In the genomic region with DNA sequence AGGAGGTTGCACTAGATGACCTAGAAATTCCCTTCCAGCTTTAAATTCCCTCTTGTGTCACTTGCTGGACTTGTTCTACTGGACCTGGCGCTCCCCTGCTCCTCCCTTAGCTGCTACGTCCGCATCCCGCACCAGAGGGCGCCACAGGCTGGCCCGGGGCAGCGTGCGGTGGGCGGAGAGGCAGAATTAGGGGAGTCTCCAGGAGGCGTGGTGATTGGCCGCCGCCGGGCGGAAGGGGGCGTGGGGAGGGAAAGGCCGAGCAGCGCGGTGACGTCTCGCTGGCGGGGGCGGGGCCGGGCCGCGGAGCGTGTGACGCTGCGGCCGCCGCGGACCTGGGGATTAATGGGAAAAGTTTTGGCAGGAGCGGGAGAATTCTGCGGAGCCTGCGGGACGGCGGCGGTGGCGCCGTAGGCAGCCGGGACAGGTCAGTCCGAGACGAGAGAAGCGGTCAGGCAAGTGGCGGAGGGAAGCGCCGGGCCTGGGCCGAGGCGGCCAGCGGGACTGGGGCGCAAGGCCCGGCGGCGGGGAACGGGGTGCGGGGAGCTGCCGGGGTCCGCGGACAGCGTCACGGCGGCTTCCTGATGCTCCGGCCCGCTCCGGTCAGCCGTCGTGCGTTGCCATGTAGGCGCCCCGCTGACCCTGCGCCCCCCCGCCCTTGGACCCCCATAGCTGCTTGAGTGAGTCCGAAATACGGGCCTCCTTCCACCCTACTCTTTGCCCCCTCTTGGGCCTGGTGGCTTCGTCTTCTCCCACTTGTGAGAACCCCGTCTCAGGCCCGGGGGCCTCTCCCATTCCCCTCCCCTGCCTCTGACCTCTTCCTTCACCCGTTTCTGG, we compare ENCODE assay signal across 1 cellular context.
A peak's percentile ranks its signal among the peaks of the same experiment; 100 is the strongest.
TF ChIP-seq lines count a peak whose summit lies in the region.

Gene PPARD, plus strand, starts transcription at position 301 of the 834 bp plus-strand sequence. CDS start 68,530 bp downstream, outside the sequence.

TF ChIP-seq in HepG2, 621 proteins besides CTCF, POLR2A, EP300 and RAD21 (continued from another document and continues in another):
- TF ChIP-seq FUBP1 (CRISPR knock-in tag; IDR thresholded peaks at IDR 0.05; ENCODE audit: borderline replicate concordance) (no peak), ZNF563 (CRISPR knock-in tag; IDR thresholded peaks at IDR 0.05) (peak; percentile 82), ELF1 (CRISPR knock-in tag; IDR thresholded peaks at IDR 0.05) (peak; percentile 85), IKZF1 (IDR thresholded peaks at IDR 0.05) (no peak), ASH2L (IDR thresholded peaks at IDR 0.05; ENCODE audit: insufficient read length, low read depth, low read length) (peak; percentile 82), SP2 (CRISPR knock-in tag; IDR thresholded peaks at IDR 0.05) (peak; percentile 69; the same call in 1 of the 2 replicates), GMEB2 (CRISPR knock-in tag; IDR thresholded peaks at IDR 0.05; ENCODE audit: low read depth) (peak; percentile 68; the same call in 1 of the 2 replicates), MAFK (conservative IDR thresholded peaks at IDR 0.05 in 1 of 2, IDR thresholded peaks at IDR 0.05 in 1 of 2; ENCODE audit: low read length in 2 of 2) (no peak), SMARCE1 (IDR thresholded peaks at IDR 0.05; ENCODE audit: borderline replicate concordance) (no peak), FOXA1 (IDR thresholded peaks at IDR 0.05) (no peak), FOXA1 (CRISPR knock-in tag; IDR thresholded peaks at IDR 0.05) (peak; percentile 58; the same call in 1 of the 2 replicates), DBP (CRISPR knock-in tag; IDR thresholded peaks at IDR 0.05; ENCODE audit: not compliant biosample characterization) (no peak), ZNF7 (CRISPR knock-in tag; IDR thresholded peaks at IDR 0.05) (no peak), MEF2D (CRISPR knock-in tag; IDR thresholded peaks at IDR 0.05) (0 out of 2 replicates have a peak, but pooled peaks have one; percentile 81), ZNF556 (CRISPR knock-in tag; IDR thresholded peaks at IDR 0.05; ENCODE audit: borderline replicate concordance) (peak; percentile 84; the same call in 1 of the 2 replicates), ZNF383 (CRISPR knock-in tag; IDR thresholded peaks at IDR 0.05; ENCODE audit: borderline replicate concordance) (no peak), ZNF775 (CRISPR knock-in tag; IDR thresholded peaks at IDR 0.05; ENCODE audit: borderline replicate concordance) (peak; percentile 24; the same call in 1 of the 2 replicates), NCOA2 (CRISPR knock-in tag; IDR thresholded peaks at IDR 0.05) (peak; percentile 12; the same call in 1 of the 2 replicates), TMF1 (CRISPR knock-in tag; IDR thresholded peaks at IDR 0.05; ENCODE audit: low read depth) (0 out of 2 replicates have a peak, but pooled peaks have one; percentile 47), NCOA1 (CRISPR knock-in tag; IDR thresholded peaks at IDR 0.05) (no peak), SP5 (CRISPR knock-in tag; IDR thresholded peaks at IDR 0.05; ENCODE audit: borderline replicate concordance, low read depth) (peak; percentile 87), ATRX (CRISPR knock-in tag; IDR thresholded peaks at IDR 0.05; ENCODE audit: borderline replicate concordance) (no peak), RFX5 (IDR thresholded peaks at IDR 0.05; ENCODE audit: low read depth, low read length) (peak; percentile 57; the same call in 1 of the 2 replicates), DMAP1 (CRISPR knock-in tag; IDR thresholded peaks at IDR 0.05) (0 out of 2 replicates have a peak, but pooled peaks have one; percentile 55), ZNF512B (CRISPR knock-in tag; IDR thresholded peaks at IDR 0.05; ENCODE audit: borderline replicate concordance) (peak; percentile 92; the same call in 1 of the 2 replicates), CEBPZ (IDR thresholded peaks at IDR 0.05; ENCODE audit: low read length) (no peak), ZNF749 (CRISPR knock-in tag; IDR thresholded peaks at IDR 0.05; ENCODE audit: borderline replicate concordance) (peak; percentile 85; the same call in 1 of the 2 replicates), POGZ (CRISPR knock-in tag; IDR thresholded peaks at IDR 0.05) (peak; percentile 77), ZZZ3 (CRISPR knock-in tag; IDR thresholded peaks at IDR 0.05; ENCODE audit: borderline replicate concordance) (0 out of 2 replicates have a peak, but pooled peaks have one; percentile 24), RBM22 (optimal IDR thresholded peaks at IDR 0.05; ENCODE audit: low read length) (no peak), ZNF619 (CRISPR knock-in tag; IDR thresholded peaks at IDR 0.05) (no peak), BCL6 (CRISPR knock-in tag; IDR thresholded peaks at IDR 0.05) (peak; percentile 62), ZNF768 (CRISPR knock-in tag; IDR thresholded peaks at IDR 0.05) (peak; percentile 74; the same call in 1 of the 2 replicates), ZNF772 (CRISPR knock-in tag; IDR thresholded peaks at IDR 0.05) (peak; percentile 84), TCF12 (IDR thresholded peaks at IDR 0.05) (no peak), TCF12 (CRISPR knock-in tag; IDR thresholded peaks at IDR 0.05) (peak; percentile 46; the same call in 1 of the 2 replicates), ZNF572 (CRISPR knock-in tag; IDR thresholded peaks at IDR 0.05) (no peak), NFE2 (CRISPR knock-in tag; IDR thresholded peaks at IDR 0.05) (no peak), GATAD1 (CRISPR knock-in tag; IDR thresholded peaks at IDR 0.05) (peak; percentile 78)
- TF ChIP-seq, protein P1, sequence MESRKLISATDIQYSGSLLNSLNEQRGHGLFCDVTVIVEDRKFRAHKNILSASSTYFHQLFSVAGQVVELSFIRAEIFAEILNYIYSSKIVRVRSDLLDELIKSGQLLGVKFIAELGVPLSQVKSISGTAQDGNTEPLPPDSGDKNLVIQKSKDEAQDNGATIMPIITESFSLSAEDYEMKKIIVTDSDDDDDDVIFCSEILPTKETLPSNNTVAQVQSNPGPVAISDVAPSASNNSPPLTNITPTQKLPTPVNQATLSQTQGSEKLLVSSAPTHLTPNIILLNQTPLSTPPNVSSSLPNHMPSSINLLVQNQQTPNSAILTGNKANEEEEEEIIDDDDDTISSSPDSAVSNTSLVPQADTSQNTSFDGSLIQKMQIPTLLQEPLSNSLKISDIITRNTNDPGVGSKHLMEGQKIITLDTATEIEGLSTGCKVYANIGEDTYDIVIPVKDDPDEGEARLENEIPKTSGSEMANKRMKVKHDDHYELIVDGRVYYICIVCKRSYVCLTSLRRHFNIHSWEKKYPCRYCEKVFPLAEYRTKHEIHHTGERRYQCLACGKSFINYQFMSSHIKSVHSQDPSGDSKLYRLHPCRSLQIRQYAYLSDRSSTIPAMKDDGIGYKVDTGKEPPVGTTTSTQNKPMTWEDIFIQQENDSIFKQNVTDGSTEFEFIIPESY (CRISPR knock-in tag; IDR thresholded peaks at IDR 0.05) = peak; percentile 78
- TF ChIP-seq, protein P2, sequence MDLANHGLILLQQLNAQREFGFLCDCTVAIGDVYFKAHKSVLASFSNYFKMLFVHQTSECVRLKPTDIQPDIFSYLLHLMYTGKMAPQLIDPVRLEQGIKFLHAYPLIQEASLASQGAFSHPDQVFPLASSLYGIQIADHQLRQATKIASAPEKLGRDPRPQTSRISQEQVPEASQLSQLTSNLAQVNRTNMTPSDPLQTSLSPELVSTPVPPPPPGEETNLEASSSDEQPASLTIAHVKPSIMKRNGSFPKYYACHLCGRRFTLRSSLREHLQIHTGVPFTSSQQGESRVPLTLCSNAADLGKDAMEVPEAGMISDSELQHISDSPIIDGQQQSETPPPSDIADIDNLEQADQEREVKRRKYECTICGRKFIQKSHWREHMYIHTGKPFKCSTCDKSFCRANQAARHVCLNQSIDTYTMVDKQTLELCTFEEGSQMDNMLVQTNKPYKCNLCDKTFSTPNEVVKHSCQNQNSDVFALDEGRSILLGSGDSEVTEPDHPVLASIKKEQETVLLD (CRISPR knock-in tag; IDR thresholded peaks at IDR 0.05; ENCODE audit: low read depth) = no peak
- TF ChIP-seq, protein P3, sequence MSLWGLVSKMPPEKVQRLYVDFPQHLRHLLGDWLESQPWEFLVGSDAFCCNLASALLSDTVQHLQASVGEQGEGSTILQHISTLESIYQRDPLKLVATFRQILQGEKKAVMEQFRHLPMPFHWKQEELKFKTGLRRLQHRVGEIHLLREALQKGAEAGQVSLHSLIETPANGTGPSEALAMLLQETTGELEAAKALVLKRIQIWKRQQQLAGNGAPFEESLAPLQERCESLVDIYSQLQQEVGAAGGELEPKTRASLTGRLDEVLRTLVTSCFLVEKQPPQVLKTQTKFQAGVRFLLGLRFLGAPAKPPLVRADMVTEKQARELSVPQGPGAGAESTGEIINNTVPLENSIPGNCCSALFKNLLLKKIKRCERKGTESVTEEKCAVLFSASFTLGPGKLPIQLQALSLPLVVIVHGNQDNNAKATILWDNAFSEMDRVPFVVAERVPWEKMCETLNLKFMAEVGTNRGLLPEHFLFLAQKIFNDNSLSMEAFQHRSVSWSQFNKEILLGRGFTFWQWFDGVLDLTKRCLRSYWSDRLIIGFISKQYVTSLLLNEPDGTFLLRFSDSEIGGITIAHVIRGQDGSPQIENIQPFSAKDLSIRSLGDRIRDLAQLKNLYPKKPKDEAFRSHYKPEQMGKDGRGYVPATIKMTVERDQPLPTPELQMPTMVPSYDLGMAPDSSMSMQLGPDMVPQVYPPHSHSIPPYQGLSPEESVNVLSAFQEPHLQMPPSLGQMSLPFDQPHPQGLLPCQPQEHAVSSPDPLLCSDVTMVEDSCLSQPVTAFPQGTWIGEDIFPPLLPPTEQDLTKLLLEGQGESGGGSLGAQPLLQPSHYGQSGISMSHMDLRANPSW (CRISPR knock-in tag; IDR thresholded peaks at IDR 0.05; ENCODE audit: borderline replicate concordance) = no peak
- TF ChIP-seq, protein P4, sequence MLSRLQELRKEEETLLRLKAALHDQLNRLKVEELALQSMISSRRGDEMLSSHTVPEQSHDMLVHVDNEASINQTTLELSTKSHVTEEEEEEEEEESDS (CRISPR knock-in tag; IDR thresholded peaks at IDR 0.05; ENCODE audit: borderline replicate concordance) = no peak; the same call in 1 of the 2 replicates
